26 cellular contexts compared by ENCODE assay signal in genomic region chr22:27750866-27751265, GRCh38. TPM values are rescaled to one million over a fixed set of nuclear protein-coding genes. Genes with fewer than 3 reads are reported as not detected.
DNase-seq lines count a peak whose midpoint lies in the region; ATAC-seq, FAIRE-seq and TF ChIP-seq lines count a peak whose summit lies in the region.
"Had no signal": no experiment of that assay in that cellular context is flagged by ENCODE, and none has a peak within 500 bp of the region (broad histone marks: within the 10 kb centered on the region; RNA-seq: fewer than 3 reads in every experiment).

No MANE protein-coding gene starts in this region.

- no peaks in the 10 kb centered on the region for H3K9me3 ChIP-seq in astrocyte (ENCODE audit: insufficient read depth, low read depth, low read length)
- H3K9me3 ChIP-seq in thoracic aorta: no peaks in the 10 kb centered on the region
- H3K9me3 ChIP-seq in Peyer's patch: no peaks in the 10 kb centered on the region
- H3K9me3 ChIP-seq: Caco-2, MG63, tibial nerve had no signal

- 0 out of 2 replicates have a peak, but pooled peaks cover under 1% of the 10 kb centered on the region for H3K79me2 ChIP-seq in GM23338 (replicated peaks; ENCODE audit: insufficient read depth)
- peaks cover 50% of the 10 kb centered on the region for H3K79me2 ChIP-seq in astrocyte (ENCODE audit: insufficient read depth, low read length)

- no peak for FAIRE-seq in astrocyte (lab: Jason Lieb, UNC)
- FAIRE-seq: colon had no signal

- H3K4me2 ChIP-seq in GM23338: peak overlapping the region; percentile 62; the same call in 1 of the 2 replicates
- H3K4me2 ChIP-seq in astrocyte (ENCODE audit: low read length): no peak overlapping the region

- H3K27me3 Mint-ChIP-seq in GM23338 (ENCODE audit: insufficient read depth, low read depth, poor library complexity) (peaks cover 15% of the 10 kb centered on the region), astrocyte (ENCODE audit: low read depth, unreplicated experiment) (no peaks in the 10 kb centered on the region), nephron (ENCODE audit: low read depth) (peaks cover 20% of the 10 kb centered on the region)

- H3K27me3 ChIP-seq in GM23338 (ENCODE audit: insufficient read depth) (no peaks in the 10 kb centered on the region), astrocyte (ENCODE audit: insufficient read depth, low read length) (no peaks in the 10 kb centered on the region), thoracic aorta (replicated peaks; ENCODE audit: insufficient read depth) (no peaks in the 10 kb centered on the region), Peyer's patch (no peaks in the 10 kb centered on the region)
- H3K27me3 ChIP-seq: MG63, tibial nerve had no signal

- H4K20me1 ChIP-seq in GM23338 (replicated peaks; ENCODE audit: insufficient read depth): no peaks in the 10 kb centered on the region
- H4K20me1 ChIP-seq in astrocyte (ENCODE audit: insufficient read depth, low read length): peaks cover 89% of the 10 kb centered on the region

- peaks cover 48% of the 10 kb centered on the region for H3K4me1 ChIP-seq in GM23338 (ENCODE audit: insufficient read depth)
- peaks cover 53% of the 10 kb centered on the region for H3K4me1 ChIP-seq in astrocyte (ENCODE audit: insufficient read depth, low read length)
- H3K4me1 ChIP-seq in thoracic aorta (ENCODE audit: control insufficient read depth in 1 of 2, low read depth in 2 of 2): peaks cover 48 to 87% of the 10 kb centered on the region in 2 donors
- peaks cover 0 to 8% (median 0%) of the 10 kb centered on the region in 4 donors for H3K4me1 ChIP-seq in Peyer's patch
- H3K4me1 ChIP-seq: Caco-2 had no signal

- ATAC-seq in GM23338 (no peak), thoracic aorta (ENCODE audit: insufficient number of reproducible peaks, low FRiP score, low read depth) (no peak), GM18511 (IDR thresholded peaks at IDR 0.05; ENCODE audit: unreplicated experiment) (no peak)
- ATAC-seq: activated T-cell treated with anti-CD3 and anti-CD28 coated beads, Interleukin-2, amount 50 U/mL, for 4 hours; sciatic nerve; stimulated activated memory B cell treated with anti-CD40 and anti-IgM and Interleukin-4, amounts not matched to agents 10 μg/mL and 1 μg/mL and 100 μg/mL, for 72 hours had no signal

- H3K4me1 Mint-ChIP-seq in GM23338 (peaks cover 54% of the 10 kb centered on the region), astrocyte (ENCODE audit: low read depth, unreplicated experiment) (peaks cover 74% of the 10 kb centered on the region), nephron (peaks cover 67% of the 10 kb centered on the region)
- H3K4me1 Mint-ChIP-seq: activated CD4-positive, alpha-beta T cell treated with anti-CD3 and anti-CD28 coated beads, Interleukin-2, amount 10 ng/mL, durations not matched to agents 7 days and 5 days; stimulated activated memory B cell treated with anti-CD40 and anti-IgM and Interleukin-4, amounts not matched to agents 10 μg/mL and 1 μg/mL and 100 μg/mL, for 72 hours had no signal

- no peak overlapping the region for H3K27ac ChIP-seq in GM23338 (ENCODE audit: low read depth)
- no peak overlapping the region for H3K27ac ChIP-seq in astrocyte (ENCODE audit: low read depth, low read length)
- peak overlapping the region; percentile 86 for H3K27ac ChIP-seq in thoracic aorta
- no peak overlapping the region for H3K27ac ChIP-seq in Peyer's patch
- H3K27ac ChIP-seq: C4-2B had no signal

- H3K9me3 Mint-ChIP-seq in GM23338 (no peaks in the 10 kb centered on the region; the same call in 2 of the 3 replicates), astrocyte (ENCODE audit: unreplicated experiment) (no peaks in the 10 kb centered on the region), nephron (no peaks in the 10 kb centered on the region)
- H3K9me3 Mint-ChIP-seq: activated CD4-positive, alpha-beta T cell treated with anti-CD3 and anti-CD28 coated beads, Interleukin-2, amount 10 ng/mL, durations not matched to agents 7 days and 5 days; activated T-cell treated with anti-CD3 and anti-CD28 coated beads, Interleukin-2, amount 50 U/mL, for 4 hours had no signal

- no peak overlapping the region for H3K9ac ChIP-seq in astrocyte (ENCODE audit: low read length)

- no peak overlapping the region for H3K27ac Mint-ChIP-seq in GM23338
- H3K27ac Mint-ChIP-seq in astrocyte (ENCODE audit: unreplicated experiment): peak overlapping the region; percentile 85
- peak overlapping the region; percentile 89 to 98 (median 96) for H3K27ac Mint-ChIP-seq in nephron
- H3K27ac Mint-ChIP-seq: activated CD4-positive, alpha-beta T cell treated with anti-CD3 and anti-CD28 coated beads, Interleukin-2, amount 10 ng/mL, durations not matched to agents 7 days and 5 days; stimulated activated memory B cell treated with anti-CD40 and anti-IgM and Interleukin-4, amounts not matched to agents 10 μg/mL and 1 μg/mL and 100 μg/mL, for 72 hours had no signal

- H3K36me3 ChIP-seq in GM23338 (ENCODE audit: insufficient read depth) (no peaks in the 10 kb centered on the region), astrocyte (ENCODE audit: insufficient read depth, low read length) (peaks cover 13% of the 10 kb centered on the region), thoracic aorta (no peaks in the 10 kb centered on the region), Peyer's patch (no peaks in the 10 kb centered on the region)
- H3K36me3 ChIP-seq: MG63, tibial nerve had no signal

- no peak for TF ChIP-seq POLR2A in Peyer's patch (IDR thresholded peaks at IDR 0.05)

- H3K4me3 Mint-ChIP-seq in GM23338: no peak overlapping the region
- peak overlapping the region; percentile 62 for H3K4me3 Mint-ChIP-seq in astrocyte (ENCODE audit: unreplicated experiment)
- no peak overlapping the region for H3K4me3 Mint-ChIP-seq in nephron
- H3K4me3 Mint-ChIP-seq: activated CD4-positive, alpha-beta T cell treated with anti-CD3 and anti-CD28 coated beads, Interleukin-2, amount 10 ng/mL, durations not matched to agents 7 days and 5 days; activated T-cell treated with anti-CD3 and anti-CD28 coated beads, Interleukin-2, amount 50 U/mL, for 4 hours had no signal

- no peak for TF ChIP-seq CTCF in GM23338 (conservative IDR thresholded peaks at IDR 0.05; ENCODE audit: low read depth in 2 of 2)
- no peak for TF ChIP-seq CTCF in astrocyte (IDR thresholded peaks at IDR 0.05; ENCODE audit: insufficient read depth, low read depth, low read length)
- TF ChIP-seq CTCF in nephron (IDR thresholded peaks at IDR 0.05; ENCODE audit: unreplicated experiment in 3 of 3): no peak
- TF ChIP-seq CTCF in thoracic aorta (IDR thresholded peaks at IDR 0.05): no peak
- no peak for TF ChIP-seq CTCF in Peyer's patch (IDR thresholded peaks at IDR 0.05)

- no peaks in the 10 kb centered on the region for H3K36me3 Mint-ChIP-seq in GM23338 (ENCODE audit: low read depth)
- peaks cover 21% of the 10 kb centered on the region for H3K36me3 Mint-ChIP-seq in astrocyte (ENCODE audit: low read depth, unreplicated experiment)
- peaks cover 12% of the 10 kb centered on the region for H3K36me3 Mint-ChIP-seq in nephron (ENCODE audit: low read depth)
- H3K36me3 Mint-ChIP-seq: stimulated activated memory B cell treated with anti-CD40 and anti-IgM and Interleukin-4, amounts not matched to agents 10 μg/mL and 1 μg/mL and 100 μg/mL, for 72 hours had no signal

- DNase-seq in GM23338 (ENCODE audit: low spot score) (no peak), astrocyte (ENCODE audit: low read depth) (no peak), thoracic aorta (ENCODE audit: low spot score) (no peak), Peyer's patch (no peak), NCI-H2107 (lab: John Stamatoyannopoulos, UW) (no peak)
- DNase-seq: activated CD4-positive, alpha-beta T cell treated with anti-CD3 and anti-CD28 coated beads, Interleukin-2, amount 10 ng/mL, durations not matched to agents 7 days and 5 days; activated gamma-delta T cell treated with Interleukin-2 at 50 U/mL for 16 hours; activated T-cell treated with anti-CD3 and anti-CD28 coated beads, Interleukin-2, amount 50 U/mL, for 4 hours; Caco-2; effector memory CD4-positive, alpha-beta T cell; foreskin fibroblast; KBM-7; mammary epithelial cell; MG63; NCI-H1105 treated with DMSO at 0.1 percent for 48 hours; NCI-H2029 treated with DMSO at 0.1 percent for 48 hours; NCI-H82; stimulated activated CD4-positive, alpha-beta T cell treated with anti-CD3 and anti-CD28 coated beads, Interleukin-4, amount 100 ng/mL, for 4 hours; T1000 had no signal

- H3K4me3 ChIP-seq in GM23338 (no peak overlapping the region), astrocyte (ENCODE audit: insufficient read depth, low read depth, low read length) (no peak overlapping the region), thoracic aorta (no peak overlapping the region), Peyer's patch (no peak overlapping the region)
- H3K4me3 ChIP-seq: MG63, tibial nerve had no signal

- peaks cover 9% of the 10 kb centered on the region; the same call in 1 of the 2 replicates for H3F3A ChIP-seq in GM23338 (replicated peaks; ENCODE audit: low read depth)

- no peaks in the 10 kb centered on the region for H3K9me2 ChIP-seq in GM23338 (ENCODE audit: insufficient read depth)

- H2AFZ ChIP-seq in GM23338 (no peak overlapping the region), astrocyte (ENCODE audit: low read depth, low read length) (no peak overlapping the region)

RNA-seq across cellular contexts. Expression of gene MN1, which starts 50.7 kb away (rescaled TPM):
- total RNA-seq in GM23338 (2014; rRNA removed; shearing (Covaris generic)): 6.8 and 7.2 TPM in 2 replicates
- 1.0 and 1.5 TPM in 2 replicates for polyA plus RNA-seq in GM23338 (2016; fragmentation: Nextera tagmentation; extraction: Ambion mirVana)
- total RNA-seq in astrocyte (98.6 and 110 TPM in 2 replicates), thoracic aorta (10 to 100 TPM; 30.1 to 39.8 TPM), Peyer's patch (1 to 10 TPM in 3 of 4 donors, under 1 TPM in 1; 0.53 to 2.8 (median 1.5) TPM)

Comparison
In these comparisons a context has a peak if more than half of its experiments do, and no peak if none do; other contexts are left out.
1. H3K27ac ChIP-seq: peak in thoracic aorta (2 of 2); none in GM23338 (single experiment), astrocyte (single experiment) and Peyer's patch (0 of 4).